Comparison of ENCODE assay signal across 1 cellular context in the genomic region with DNA sequence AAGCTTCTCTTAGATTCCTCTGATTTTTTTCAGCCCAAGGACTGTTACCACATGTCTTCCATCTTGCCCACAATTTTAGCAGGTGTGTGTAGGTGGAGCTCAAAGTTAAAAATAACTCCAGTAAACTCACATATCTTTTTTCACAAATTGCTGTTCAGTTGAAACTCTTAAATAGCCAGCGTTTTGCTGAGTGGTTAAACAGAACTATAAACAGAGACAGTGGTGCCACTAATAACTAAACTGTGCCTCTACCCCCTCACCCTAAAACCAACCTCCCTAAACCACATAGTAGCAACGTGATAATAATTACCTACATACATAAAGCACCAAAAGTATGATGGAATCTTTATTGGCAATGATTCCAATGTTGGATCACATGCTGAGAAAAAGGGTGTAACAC.
TF ChIP-seq lines count a peak whose summit lies in the region.

No MANE protein-coding gene starts in this region.

TF ChIP-seq in GM12878, 131 proteins besides CTCF, POLR2A, EP300 and RAD21 (continued from another document):
- TF ChIP-seq, protein P1, sequence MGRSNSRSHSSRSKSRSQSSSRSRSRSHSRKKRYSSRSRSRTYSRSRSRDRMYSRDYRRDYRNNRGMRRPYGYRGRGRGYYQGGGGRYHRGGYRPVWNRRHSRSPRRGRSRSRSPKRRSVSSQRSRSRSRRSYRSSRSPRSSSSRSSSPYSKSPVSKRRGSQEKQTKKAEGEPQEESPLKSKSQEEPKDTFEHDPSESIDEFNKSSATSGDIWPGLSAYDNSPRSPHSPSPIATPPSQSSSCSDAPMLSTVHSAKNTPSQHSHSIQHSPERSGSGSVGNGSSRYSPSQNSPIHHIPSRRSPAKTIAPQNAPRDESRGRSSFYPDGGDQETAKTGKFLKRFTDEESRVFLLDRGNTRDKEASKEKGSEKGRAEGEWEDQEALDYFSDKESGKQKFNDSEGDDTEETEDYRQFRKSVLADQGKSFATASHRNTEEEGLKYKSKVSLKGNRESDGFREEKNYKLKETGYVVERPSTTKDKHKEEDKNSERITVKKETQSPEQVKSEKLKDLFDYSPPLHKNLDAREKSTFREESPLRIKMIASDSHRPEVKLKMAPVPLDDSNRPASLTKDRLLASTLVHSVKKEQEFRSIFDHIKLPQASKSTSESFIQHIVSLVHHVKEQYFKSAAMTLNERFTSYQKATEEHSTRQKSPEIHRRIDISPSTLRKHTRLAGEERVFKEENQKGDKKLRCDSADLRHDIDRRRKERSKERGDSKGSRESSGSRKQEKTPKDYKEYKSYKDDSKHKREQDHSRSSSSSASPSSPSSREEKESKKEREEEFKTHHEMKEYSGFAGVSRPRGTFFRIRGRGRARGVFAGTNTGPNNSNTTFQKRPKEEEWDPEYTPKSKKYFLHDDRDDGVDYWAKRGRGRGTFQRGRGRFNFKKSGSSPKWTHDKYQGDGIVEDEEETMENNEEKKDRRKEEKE (IDR thresholded peaks at IDR 0.05), result no peak
- TF ChIP-seq STAT1 (conservative IDR thresholded peaks at IDR 0.05) (no peak), IRF4 (IDR thresholded peaks at IDR 0.05; ENCODE audit: low read depth, low read length) (no peak), ATF7 (IDR thresholded peaks at IDR 0.05; ENCODE audit: low read depth) (0 out of 2 replicates have a peak, but pooled peaks have one; percentile 45), RB1 (IDR thresholded peaks at IDR 0.05; ENCODE audit: borderline replicate concordance) (no peak), CREB1 (IDR thresholded peaks at IDR 0.05; ENCODE audit: low read depth) (no peak), DPF2 (IDR thresholded peaks at IDR 0.05) (peak; percentile 48; the same call in 1 of the 2 replicates), RFX5 (IDR thresholded peaks at IDR 0.05; ENCODE audit: low read depth, low read length) (no peak), NR2C1 (IDR thresholded peaks at IDR 0.05) (no peak), TCF12 (IDR thresholded peaks at IDR 0.05; ENCODE audit: low read depth, low read length) (no peak), ZNF217 (IDR thresholded peaks at IDR 0.05) (0 out of 2 replicates have a peak, but pooled peaks have one; percentile 38), TBL1XR1 (IDR thresholded peaks at IDR 0.05; ENCODE audit: low read depth, low read length) (peak; percentile 66; the same call in 1 of the 2 replicates), HDAC6 (IDR thresholded peaks at IDR 0.05; ENCODE audit: unreplicated experiment) (no peak), STAT3 (IDR thresholded peaks at IDR 0.05; ENCODE audit: low read depth, low read length) (no peak), NFXL1 (IDR thresholded peaks at IDR 0.05; ENCODE audit: borderline replicate concordance) (no peak), IKZF1 (conservative IDR thresholded peaks at IDR 0.05) (0 out of 2 replicates have a peak, but pooled peaks have one; percentile 52), TCF3 (IDR thresholded peaks at IDR 0.05; ENCODE audit: borderline replicate concordance, insufficient read depth, low read depth, low read length) (no peak), MTA2 (IDR thresholded peaks at IDR 0.05; ENCODE audit: low read depth) (peak; percentile 78), MEF2B (IDR thresholded peaks at IDR 0.05; ENCODE audit: partially characterized antibody, poor library complexity, severe bottlenecking) (peak; percentile 77), SRF (IDR thresholded peaks at IDR 0.05; ENCODE audit: low read depth in 2 of 2, low read length in 2 of 2) (no peak), BHLHE40 (IDR thresholded peaks at IDR 0.05; ENCODE audit: borderline replicate concordance in 1 of 2, low read depth in 2 of 2, low read length in 1 of 2) (peak; percentile 12 to 42; a peak in 1 of 4 replicates), ETV6 (conservative IDR thresholded peaks at IDR 0.05 in 1 of 2, IDR thresholded peaks at IDR 0.05 in 1 of 2; ENCODE audit: borderline replicate concordance in 1 of 2, low read depth in 1 of 2) (no peak), EZH2 (IDR thresholded peaks at IDR 0.05; ENCODE audit: borderline replicate concordance, control insufficient read depth, low read depth, low read length) (no peak), ESRRA (IDR thresholded peaks at IDR 0.05; ENCODE audit: low read length) (no peak), SMAD1 (IDR thresholded peaks at IDR 0.05; ENCODE audit: low read depth, partially characterized antibody) (no peak), TCF7 (IDR thresholded peaks at IDR 0.05; ENCODE audit: borderline replicate concordance) (no peak), SIN3A (IDR thresholded peaks at IDR 0.05; ENCODE audit: low read depth, low read length) (no peak), CREM (IDR thresholded peaks at IDR 0.05; ENCODE audit: low read depth) (no peak), RCOR1 (conservative IDR thresholded peaks at IDR 0.05; ENCODE audit: low read depth, low read length) (no peak), RAD51 (IDR thresholded peaks at IDR 0.05) (peak; percentile 43; the same call in 1 of the 2 replicates), HCFC1 (IDR thresholded peaks at IDR 0.05; ENCODE audit: low read length) (no peak), JUNB (IDR thresholded peaks at IDR 0.05) (no peak), FOXK2 (IDR thresholded peaks at IDR 0.05) (no peak), NBN (IDR thresholded peaks at IDR 0.05) (peak; percentile 57; the same call in 1 of the 2 replicates), EGR1 (IDR thresholded peaks at IDR 0.05; ENCODE audit: borderline replicate concordance in 1 of 2, low read depth in 2 of 2, low read length in 2 of 2) (no peak), MYB (IDR thresholded peaks at IDR 0.05; ENCODE audit: borderline replicate concordance, low read depth, low read length) (no peak), ZNF384 (IDR thresholded peaks at IDR 0.05; ENCODE audit: borderline replicate concordance, low read depth, low read length) (peak; percentile 26; the same call in 1 of the 2 replicates), BACH1 (IDR thresholded peaks at IDR 0.05; ENCODE audit: borderline replicate concordance) (no peak), NFYA (IDR thresholded peaks at IDR 0.05; ENCODE audit: borderline replicate concordance, low read depth, low read length) (no peak), IKZF2 (IDR thresholded peaks at IDR 0.05) (peak; percentile 35 to 60; a peak in 3 of 4 replicates), MEF2A (IDR thresholded peaks at IDR 0.05; ENCODE audit: insufficient read depth, low read depth, low read length) (peak; percentile 80), CBX5 (IDR thresholded peaks at IDR 0.05; ENCODE audit: low read depth) (no peak), RUNX3 (IDR thresholded peaks at IDR 0.05; ENCODE audit: low read length) (peak; percentile 53; the same call in 1 of the 2 replicates)
- TF ChIP-seq, protein P2, sequence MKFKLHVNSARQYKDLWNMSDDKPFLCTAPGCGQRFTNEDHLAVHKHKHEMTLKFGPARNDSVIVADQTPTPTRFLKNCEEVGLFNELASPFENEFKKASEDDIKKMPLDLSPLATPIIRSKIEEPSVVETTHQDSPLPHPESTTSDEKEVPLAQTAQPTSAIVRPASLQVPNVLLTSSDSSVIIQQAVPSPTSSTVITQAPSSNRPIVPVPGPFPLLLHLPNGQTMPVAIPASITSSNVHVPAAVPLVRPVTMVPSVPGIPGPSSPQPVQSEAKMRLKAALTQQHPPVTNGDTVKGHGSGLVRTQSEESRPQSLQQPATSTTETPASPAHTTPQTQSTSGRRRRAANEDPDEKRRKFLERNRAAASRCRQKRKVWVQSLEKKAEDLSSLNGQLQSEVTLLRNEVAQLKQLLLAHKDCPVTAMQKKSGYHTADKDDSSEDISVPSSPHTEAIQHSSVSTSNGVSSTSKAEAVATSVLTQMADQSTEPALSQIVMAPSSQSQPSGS (IDR thresholded peaks at IDR 0.05; ENCODE audit: low read length), result peak; percentile 49; the same call in 1 of the 2 replicates
- TF ChIP-seq, protein P3, sequence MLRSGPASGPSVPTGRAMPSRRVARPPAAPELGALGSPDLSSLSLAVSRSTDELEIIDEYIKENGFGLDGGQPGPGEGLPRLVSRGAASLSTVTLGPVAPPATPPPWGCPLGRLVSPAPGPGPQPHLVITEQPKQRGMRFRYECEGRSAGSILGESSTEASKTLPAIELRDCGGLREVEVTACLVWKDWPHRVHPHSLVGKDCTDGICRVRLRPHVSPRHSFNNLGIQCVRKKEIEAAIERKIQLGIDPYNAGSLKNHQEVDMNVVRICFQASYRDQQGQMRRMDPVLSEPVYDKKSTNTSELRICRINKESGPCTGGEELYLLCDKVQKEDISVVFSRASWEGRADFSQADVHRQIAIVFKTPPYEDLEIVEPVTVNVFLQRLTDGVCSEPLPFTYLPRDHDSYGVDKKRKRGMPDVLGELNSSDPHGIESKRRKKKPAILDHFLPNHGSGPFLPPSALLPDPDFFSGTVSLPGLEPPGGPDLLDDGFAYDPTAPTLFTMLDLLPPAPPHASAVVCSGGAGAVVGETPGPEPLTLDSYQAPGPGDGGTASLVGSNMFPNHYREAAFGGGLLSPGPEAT (IDR thresholded peaks at IDR 0.05; ENCODE audit: low read depth), result peak; percentile 52
- TF ChIP-seq, protein P4, sequence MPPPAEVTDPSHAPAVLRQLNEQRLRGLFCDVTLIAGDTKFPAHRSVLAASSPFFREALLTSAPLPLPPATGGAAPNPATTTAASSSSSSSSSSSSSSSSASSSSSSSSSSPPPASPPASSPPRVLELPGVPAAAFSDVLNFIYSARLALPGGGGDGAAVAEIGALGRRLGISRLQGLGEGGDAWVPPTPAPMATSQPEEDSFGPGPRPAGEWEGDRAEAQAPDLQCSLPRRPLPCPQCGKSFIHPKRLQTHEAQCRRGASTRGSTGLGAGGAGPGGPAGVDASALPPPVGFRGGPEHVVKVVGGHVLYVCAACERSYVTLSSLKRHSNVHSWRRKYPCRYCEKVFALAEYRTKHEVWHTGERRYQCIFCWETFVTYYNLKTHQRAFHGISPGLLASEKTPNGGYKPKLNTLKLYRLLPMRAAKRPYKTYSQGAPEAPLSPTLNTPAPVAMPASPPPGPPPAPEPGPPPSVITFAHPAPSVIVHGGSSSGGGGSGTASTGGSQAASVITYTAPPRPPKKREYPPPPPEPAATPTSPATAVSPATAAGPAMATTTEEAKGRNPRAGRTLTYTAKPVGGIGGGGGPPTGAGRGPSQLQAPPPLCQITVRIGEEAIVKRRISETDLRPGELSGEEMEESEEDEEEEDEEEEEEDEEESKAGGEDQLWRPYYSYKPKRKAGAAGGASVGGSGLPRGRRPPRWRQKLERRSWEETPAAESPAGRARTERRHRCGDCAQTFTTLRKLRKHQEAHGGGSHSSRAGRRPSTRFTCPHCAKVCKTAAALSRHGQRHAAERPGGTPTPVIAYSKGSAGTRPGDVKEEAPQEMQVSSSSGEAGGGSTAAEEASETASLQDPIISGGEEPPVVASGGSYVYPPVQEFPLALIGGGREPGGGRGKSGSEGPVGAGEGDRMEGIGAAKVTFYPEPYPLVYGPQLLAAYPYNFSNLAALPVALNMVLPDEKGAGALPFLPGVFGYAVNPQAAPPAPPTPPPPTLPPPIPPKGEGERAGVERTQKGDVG (CRISPR knock-in tag; IDR thresholded peaks at IDR 0.05), result no peak
